In genomic region chr7:156478486-156478885, GRCh38 we compare ENCODE assay signal across 17 cellular contexts.
A peak's percentile ranks its signal among the peaks of the same experiment; 100 is the strongest.
DNase-seq lines count a peak whose midpoint lies in the region; ATAC-seq and TF ChIP-seq lines count a peak whose summit lies in the region.
"Had no signal": no experiment of that assay in that cellular context is flagged by ENCODE, and none has a peak within 500 bp of the region (broad histone marks: within the 10 kb centered on the region; RNA-seq: fewer than 3 reads in every experiment).

No MANE protein-coding gene starts in this region.

- no peak overlapping the region for H3K27ac Mint-ChIP-seq in natural killer cell treated with Interleukin-12 subunit alpha and Interleukin-12 subunit beta and Interleukin-15 and Interleukin-18, amount 100 ng/mL, for 72 hours
- no peak overlapping the region for H3K27ac Mint-ChIP-seq in natural killer cell
- peak overlapping the region; percentile 75 for H3K27ac Mint-ChIP-seq in neural crest cell (ENCODE audit: unreplicated experiment)
- H3K27ac Mint-ChIP-seq: CD4-positive, CD25-positive, alpha-beta regulatory T cell; CD8-positive, alpha-beta memory T cell; H9 had no signal

- no peak for TF ChIP-seq CTCF in natural killer cell (IDR thresholded peaks at IDR 0.05)
- no peak for TF ChIP-seq CTCF in neural crest cell (conservative IDR thresholded peaks at IDR 0.05)
- no peak for TF ChIP-seq CTCF in GM20000 (IDR thresholded peaks at IDR 0.05; ENCODE audit: extremely low read depth, missing control alignments)

- no peaks in the 10 kb centered on the region for H3K36me3 Mint-ChIP-seq in natural killer cell treated with Interleukin-12 subunit alpha and Interleukin-12 subunit beta and Interleukin-15 and Interleukin-18, amount 100 ng/mL, for 72 hours
- H3K36me3 Mint-ChIP-seq in natural killer cell (no peaks in the 10 kb centered on the region), neural crest cell (ENCODE audit: low read depth) (no peaks in the 10 kb centered on the region)
- H3K36me3 Mint-ChIP-seq: CD4-positive, CD25-positive, alpha-beta regulatory T cell; CD8-positive, alpha-beta memory T cell had no signal

- peaks cover 19 to 37% of the 10 kb centered on the region in 2 donors for H3K27me3 Mint-ChIP-seq in natural killer cell treated with Interleukin-12 subunit alpha and Interleukin-12 subunit beta and Interleukin-15 and Interleukin-18, amount 100 ng/mL, for 72 hours
- H3K27me3 Mint-ChIP-seq in natural killer cell (ENCODE audit: low read depth in 2 of 2) (peaks cover 14 to 17% of the 10 kb centered on the region in 2 donors), neural crest cell (ENCODE audit: low read depth) (peaks cover 3% of the 10 kb centered on the region)

- peak; percentile 29 to 48 for ATAC-seq in natural killer cell treated with Interleukin-12 subunit alpha and Interleukin-12 subunit beta and Interleukin-15 and Interleukin-18, amount 100 ng/mL, for 72 hours
- no peak for ATAC-seq in natural killer cell
- ATAC-seq: GM12878 had no signal

- H3K4me1 Mint-ChIP-seq in natural killer cell treated with Interleukin-12 subunit alpha and Interleukin-12 subunit beta and Interleukin-15 and Interleukin-18, amount 100 ng/mL, for 72 hours (ENCODE audit: low read depth in 2 of 2), result peaks cover 3% of the 10 kb centered on the region in 2 donors
- H3K4me1 Mint-ChIP-seq in natural killer cell, result peaks cover 5 to 7% of the 10 kb centered on the region in 2 donors
- H3K4me1 Mint-ChIP-seq in neural crest cell, result peaks cover 7% of the 10 kb centered on the region
- H3K4me1 Mint-ChIP-seq: CD4-positive, CD25-positive, alpha-beta regulatory T cell; CD8-positive, alpha-beta memory T cell had no signal

- DNase-seq in natural killer cell treated with Interleukin-12 subunit alpha and Interleukin-12 subunit beta and Interleukin-15 and Interleukin-18, amount 100 ng/mL, for 72 hours (ENCODE audit: low spot score), result no peak
- no peak for DNase-seq in natural killer cell
- DNase-seq in neural crest cell (ENCODE audit: low read depth, low spot score), result no peak
- DNase-seq in ureter (ENCODE audit: low spot score), result peak; percentile 34
- no peak for DNase-seq in GM20000 (ENCODE audit: low spot score)
- DNase-seq in NCI-H1930 (lab: John Stamatoyannopoulos, UW), result no peak
- DNase-seq: BE2C; C1 segment of cervical spinal cord; CD4-positive, CD25-positive, alpha-beta regulatory T cell; CD8-positive, alpha-beta memory T cell; COR-L47; DMS 273 treated with DMSO at 0.1 percent for 48 hours; DMS53; DND-41; EL; H9 had no signal

- no peaks in the 10 kb centered on the region for H3K9me3 Mint-ChIP-seq in natural killer cell treated with Interleukin-12 subunit alpha and Interleukin-12 subunit beta and Interleukin-15 and Interleukin-18, amount 100 ng/mL, for 72 hours
- H3K9me3 Mint-ChIP-seq in natural killer cell (no peaks in the 10 kb centered on the region), neural crest cell (peaks cover 2% of the 10 kb centered on the region)
- H3K9me3 Mint-ChIP-seq: CD4-positive, CD25-positive, alpha-beta regulatory T cell; CD8-positive, alpha-beta memory T cell had no signal

- intact Hi-C loops in natural killer cell (cut with micrococcal nuclease), result no loop called here

- no peak overlapping the region for H3K4me3 Mint-ChIP-seq in natural killer cell treated with Interleukin-12 subunit alpha and Interleukin-12 subunit beta and Interleukin-15 and Interleukin-18, amount 100 ng/mL, for 72 hours
- H3K4me3 Mint-ChIP-seq in natural killer cell (no peak overlapping the region), neural crest cell (no peak overlapping the region)
- H3K4me3 Mint-ChIP-seq: CD4-positive, CD25-positive, alpha-beta regulatory T cell; CD8-positive, alpha-beta memory T cell; H9 had no signal

Comparison
In these comparisons a context has a peak if more than half of its experiments do, and no peak if none do; other contexts are left out.
1. ATAC-seq: peak in natural killer cell treated with Interleukin-12 subunit alpha and Interleukin-12 subunit beta and Interleukin-15 and Interleukin-18, amount 100 ng/mL, for 72 hours (2 of 2); none in natural killer cell (0 of 3).